In the genomic region with DNA sequence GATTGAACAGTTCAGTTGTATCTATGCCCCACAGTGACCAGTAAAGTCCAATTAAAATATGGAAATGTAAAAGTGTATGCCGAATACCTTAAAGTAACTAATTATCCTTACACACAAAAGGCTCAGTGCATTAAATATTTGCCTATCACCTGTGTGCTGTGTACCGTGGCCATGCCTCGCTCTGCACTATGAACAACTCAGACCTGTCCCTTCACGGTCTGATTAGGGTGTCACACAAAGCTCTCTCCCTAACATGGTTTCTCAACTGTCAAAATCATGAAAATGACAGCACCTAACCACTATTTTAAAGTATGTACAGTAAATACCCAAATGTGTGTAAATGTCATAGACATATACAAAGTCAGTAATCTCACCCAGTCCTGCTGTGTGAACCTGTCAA, we compare ENCODE assay signal across 12 cellular contexts. TPM values are rescaled to one million over a fixed set of nuclear protein-coding genes. Genes with fewer than 3 reads are reported as not detected.
A peak's percentile ranks its signal among the peaks of the same experiment; 100 is the strongest.
DNase-seq lines count a peak whose midpoint lies in the region; ATAC-seq, FAIRE-seq and TF ChIP-seq lines count a peak whose summit lies in the region.
"Had no signal": no experiment of that assay in that cellular context is flagged by ENCODE, and none has a peak within 500 bp of the region (broad histone marks: within the 10 kb centered on the region; RNA-seq: fewer than 3 reads in every experiment).

No MANE protein-coding gene starts in this region.

- TF ChIP-seq CTCF in RWPE2 (IDR thresholded peaks at IDR 0.05; ENCODE audit: poor library complexity, severe bottlenecking), result no peak

- in situ Hi-C loops in ACHN (cut with HindIII; ENCODE audit: low pct_ligation_motif_present, low pct_unique_long_range_greater_than_20kb, low sequenced_read_pairs), result no loop called here

- H3K4me1 ChIP-seq in ACC112 (ENCODE audit: control insufficient read depth, insufficient read depth, low read length, unreplicated experiment), result peaks cover 17% of the 10 kb centered on the region
- peaks cover 18% of the 10 kb centered on the region for H3K4me1 ChIP-seq in RWPE2 (ENCODE audit: insufficient read depth, poor library complexity, severe bottlenecking)
- H3K4me1 ChIP-seq in right cardiac atrium (ENCODE audit: control insufficient read depth, insufficient read depth, low read length), result peaks cover 3% of the 10 kb centered on the region
- H3K4me1 ChIP-seq: colonic mucosa, neural progenitor cell had no signal

- no peaks in the 10 kb centered on the region for H3K9me3 ChIP-seq in RWPE2 (ENCODE audit: severe bottlenecking)
- H3K9me3 ChIP-seq in right cardiac atrium (ENCODE audit: control insufficient read depth, low read length), result no peaks in the 10 kb centered on the region
- H3K9me3 ChIP-seq: BLaER1, colonic mucosa had no signal

- DNase-seq in GM18507 (ENCODE audit: extremely low spot score, insufficient read length, low read depth) (no peak), RWPE2 (ENCODE audit: low spot score) (no peak), right cardiac atrium (no peak), DMS79 (lab: John Stamatoyannopoulos, UW) (no peak), cerebellar cortex (ENCODE audit: low spot score) (no peak), posterior vena cava (ENCODE audit: low spot score) (no peak), ACHN (no peak)
- DNase-seq: colonic mucosa had no signal

- H3K27ac ChIP-seq in ACC112 (ENCODE audit: low read depth, low read length), result 0 out of 2 replicates have a peak overlapping the region, but pooled peaks have one; percentile 1
- H3K27ac ChIP-seq in RWPE2 (ENCODE audit: poor library complexity, severe bottlenecking), result peak overlapping the region; percentile 38
- peak overlapping the region; percentile 35 for H3K27ac ChIP-seq in right cardiac atrium (ENCODE audit: low read length)
- H3K27ac ChIP-seq: BLaER1, colonic mucosa, neural progenitor cell had no signal

- no peaks in the 10 kb centered on the region for H3K27me3 ChIP-seq in ACC112 (ENCODE audit: insufficient read depth, low read length)
- H3K27me3 ChIP-seq in RWPE2 (ENCODE audit: insufficient read depth, poor library complexity, severe bottlenecking), result no peaks in the 10 kb centered on the region
- no peaks in the 10 kb centered on the region for H3K27me3 ChIP-seq in right cardiac atrium (ENCODE audit: control insufficient read depth, insufficient read depth)
- H3K27me3 ChIP-seq: BLaER1, colonic mucosa, neural progenitor cell had no signal

- H3K36me3 ChIP-seq in ACC112 (ENCODE audit: insufficient read depth, low read length) (peaks cover 50% of the 10 kb centered on the region), RWPE2 (ENCODE audit: low read depth) (peaks cover 98% of the 10 kb centered on the region)
- H3K36me3 ChIP-seq: colonic mucosa had no signal

- H2AFZ ChIP-seq in ACC112 (ENCODE audit: low read length, unreplicated experiment), result no peak overlapping the region
- H2AFZ ChIP-seq: neural progenitor cell had no signal

- peak; percentile 54 for FAIRE-seq in GM18507 (lab: Jason Lieb, UNC)
- FAIRE-seq: keratinocyte had no signal

- ATAC-seq in RWPE2 (ENCODE audit: low read depth) (peak; percentile 17; the same call in 1 of the 3 replicates), right cardiac atrium (peak; percentile 48 to 65)

- H3K4me3 ChIP-seq in ACC112 (ENCODE audit: low read depth, low read length) (no peak overlapping the region), RWPE2 (ENCODE audit: severe bottlenecking) (no peak overlapping the region), right cardiac atrium (ENCODE audit: low read length) (no peak overlapping the region)
- H3K4me3 ChIP-seq: BLaER1, colonic mucosa, neural progenitor cell had no signal

- 84% methylated on average over 4 of the region's 4 CpGs for WGBS in right cardiac atrium

- peaks cover 11% of the 10 kb centered on the region for H3K79me2 ChIP-seq in ACC112 (ENCODE audit: control insufficient read depth, insufficient read depth, low read length, unreplicated experiment)

- intact Hi-C loops in right cardiac atrium (cut with DNase I), result no loop called here
- intact Hi-C loops in posterior vena cava (cut with DNase I), result no loop called here

RNA-seq across cellular contexts. Expression of gene STK17A, which starts 43.1 kb away (rescaled TPM):
- total RNA-seq in right cardiac atrium (10 to 100 TPM; 15.7 to 43.3 (median 35.0) TPM), posterior vena cava (10 to 100 TPM; 21.1 to 32.2 TPM)
- 22.1 TPM for polyA plus RNA-seq in right cardiac atrium
